Comparison of ENCODE assay signal across 8 cellular contexts in genomic region chr19:45423033-45423588, GRCh38. TPM values are rescaled to one million over a fixed set of nuclear protein-coding genes. Genes with fewer than 3 reads are reported as not detected.
DNase-seq lines count a peak whose midpoint lies in the region; ATAC-seq, FAIRE-seq and TF ChIP-seq lines count a peak whose summit lies in the region.

No MANE protein-coding gene starts in this region.

- H2AFZ ChIP-seq in SK-N-SH (ENCODE audit: low read depth) = no peak overlapping the region

- CTCF ChIA-PET in SK-N-SH (lab: Yijun Ruan, JAX) = interaction anchor here (3.0 to 4.7 kb wide), 3 partner anchors 16 to 63 kb away, joined by 21 to 57 read pairs (median 29); no protein-coding TSS in a partner anchor

- TF ChIP-seq POLR2A in stomach (IDR thresholded peaks at IDR 0.05) = no peak

- H3K4me1 ChIP-seq in SK-N-SH (ENCODE audit: control insufficient read depth in 1 of 2, insufficient read depth in 2 of 2, low read depth in 1 of 2, low read length in 1 of 2) (peaks cover 14 to 20% of the 10 kb centered on the region in 2 experiments), liver (ENCODE audit: control insufficient read depth in 4 of 4, insufficient read depth in 4 of 4, low read length in 3 of 4) (peaks cover 5 to 19% (median 9%) of the 10 kb centered on the region in 4 donors), stomach (peaks cover 18 to 62% (median 40%) of the 10 kb centered on the region in 4 donors)

- H3K9me3 Mint-ChIP-seq in activated naive CD8-positive, alpha-beta T cell treated with anti-CD3 and anti-CD28 coated beads, Interleukin-2, amount 50 U/mL, for 24 hours = no peaks in the 10 kb centered on the region

- H3F3A ChIP-seq in SK-N-SH (replicated peaks; ENCODE audit: insufficient read depth) = peaks cover 39% of the 10 kb centered on the region

- H3K9me3 ChIP-seq in SK-N-SH (no peaks in the 10 kb centered on the region), liver (ENCODE audit: control insufficient read depth in 4 of 4, low read length in 3 of 4) (no peaks in the 10 kb centered on the region), stomach (no peaks in the 10 kb centered on the region)

- H3K36me3 ChIP-seq in SK-N-SH (replicated peaks in 1 of 2; ENCODE audit: control insufficient read depth in 1 of 2, insufficient read depth in 2 of 2, low read length in 1 of 2) = peaks cover 4 to 13% of the 10 kb centered on the region in 2 experiments
- H3K36me3 ChIP-seq in liver (ENCODE audit: control insufficient read depth in 4 of 4, insufficient read depth in 3 of 4, low read depth in 1 of 4, low read length in 3 of 4) = peaks cover 0 to 8% (median 4%) of the 10 kb centered on the region in 4 donors
- H3K36me3 ChIP-seq in stomach = peaks cover 10 to 41% (median 34%) of the 10 kb centered on the region in 4 donors

- no peak for FAIRE-seq in GM19239 (lab: Jason Lieb, UNC)

- H3K4me3 ChIP-seq in SK-N-SH (ENCODE audit: low read depth in 2 of 2, low read length in 1 of 2) (peak overlapping the region; percentile 67 to 85), liver (ENCODE audit: low read depth in 1 of 3, low read length in 3 of 3) (peak overlapping the region; percentile 53 to 64 (median 61)), stomach (peak overlapping the region; percentile 50 to 64 (median 56))

- TF ChIP-seq RAD21 in SK-N-SH (IDR thresholded peaks at IDR 0.05; ENCODE audit: low read length) (no peak), liver (IDR thresholded peaks at IDR 0.05) (no peak)

- 7% methylated on average over 19 of the region's 20 CpGs for WGBS in SK-N-SH (ENCODE audit: low lambda C conversion rate)
- 21% methylated on average over 20 of the region's 20 CpGs for WGBS in liver
- WGBS in stomach, 5 donors = 11 to 20% (median 12%) methylated on average over 15 to 20 of the region's 20 CpGs

- H3K27ac ChIP-seq in SK-N-SH (ENCODE audit: low read depth in 2 of 2, low read length in 1 of 2) (peak overlapping the region; percentile 92 to 100), liver (ENCODE audit: low read depth in 1 of 2, low read length in 2 of 2) (peak overlapping the region; percentile 89 to 93), stomach (peak overlapping the region; percentile 92 to 94 (median 93))

- no peaks in the 10 kb centered on the region for H3K9me2 ChIP-seq in SK-N-SH

- H4K20me1 ChIP-seq in SK-N-SH (ENCODE audit: insufficient read depth) = no peaks in the 10 kb centered on the region; the same call in 1 of the 2 replicates

- peaks cover 34% of the 10 kb centered on the region for H3K79me2 ChIP-seq in SK-N-SH (ENCODE audit: insufficient read depth)

- H3K9ac ChIP-seq in SK-N-SH = peak overlapping the region; percentile 78
- peak overlapping the region; percentile 21 to 74 for H3K9ac ChIP-seq in liver (ENCODE audit: low read depth in 1 of 2, low read length in 2 of 2)

- peaks cover 7% of the 10 kb centered on the region for H3K36me3 Mint-ChIP-seq in activated naive CD8-positive, alpha-beta T cell treated with anti-CD3 and anti-CD28 coated beads, Interleukin-2, amount 50 U/mL, for 24 hours (ENCODE audit: low read depth)

- H3K27ac Mint-ChIP-seq in activated naive CD8-positive, alpha-beta T cell treated with anti-CD3 and anti-CD28 coated beads, Interleukin-2, amount 50 U/mL, for 24 hours = peak overlapping the region; percentile 93

- no peak for TF ChIP-seq CTCF in SK-N-SH (IDR thresholded peaks at IDR 0.05)
- no peak for TF ChIP-seq CTCF in liver (IDR thresholded peaks at IDR 0.05; ENCODE audit: low read depth, low read length, missing input control)
- TF ChIP-seq CTCF in stomach (IDR thresholded peaks at IDR 0.05) = no peak

- TF ChIP-seq EP300 in SK-N-SH (IDR thresholded peaks at IDR 0.05; ENCODE audit: borderline replicate concordance in 1 of 2, low read depth in 1 of 2, low read length in 1 of 2) = no peak
- no peak for TF ChIP-seq EP300 in stomach (IDR thresholded peaks at IDR 0.05)

- H3K4me3 Mint-ChIP-seq in activated naive CD8-positive, alpha-beta T cell treated with anti-CD3 and anti-CD28 coated beads, Interleukin-2, amount 50 U/mL, for 24 hours = peak overlapping the region; percentile 93

- DNase-seq in SK-N-SH = no peak
- DNase-seq in activated naive CD8-positive, alpha-beta T cell treated with anti-CD3 and anti-CD28 coated beads, Interleukin-2, amount 50 U/mL, for 24 hours = no peak
- no peak for DNase-seq in stomach
- DNase-seq in GM19239 (ENCODE audit: insufficient read length, low spot score) = no peak
- no peak for DNase-seq in NCI-H748 (lab: John Stamatoyannopoulos, UW; ENCODE audit: unreplicated experiment)

- ATAC-seq in SK-N-SH treated with all-trans-retinoic acid at 6 μM for 48 hours (no peak), GM21576 (IDR thresholded peaks at IDR 0.05; ENCODE audit: unreplicated experiment) (no peak)
- no peak for ATAC-seq in activated naive CD8-positive, alpha-beta T cell treated with anti-CD3 and anti-CD28 coated beads, Interleukin-2, amount 50 U/mL, for 24 hours

- H3K4me2 ChIP-seq in SK-N-SH = peak overlapping the region; percentile 97

- no peaks in the 10 kb centered on the region for H3K27me3 Mint-ChIP-seq in activated naive CD8-positive, alpha-beta T cell treated with anti-CD3 and anti-CD28 coated beads, Interleukin-2, amount 50 U/mL, for 24 hours

- peaks cover 65% of the 10 kb centered on the region for H3K4me1 Mint-ChIP-seq in activated naive CD8-positive, alpha-beta T cell treated with anti-CD3 and anti-CD28 coated beads, Interleukin-2, amount 50 U/mL, for 24 hours

- no peaks in the 10 kb centered on the region for H3K27me3 ChIP-seq in SK-N-SH (ENCODE audit: insufficient read depth)
- H3K27me3 ChIP-seq in liver (ENCODE audit: control insufficient read depth in 4 of 4, insufficient read depth in 4 of 4, low read length in 3 of 4) = no peaks in the 10 kb centered on the region
- H3K27me3 ChIP-seq in stomach = peaks cover 0 to 2% (median 0%) of the 10 kb centered on the region in 3 donors

- intact Hi-C loops in stomach (cut with DNase I; ENCODE audit: low total_unique reads) = no loop called here

- POLR2A ChIA-PET in SK-N-SH (lab: Yijun Ruan, JAX) = interaction anchor here (1.1 kb wide), 1 partner anchor 56 kb away, joined by 3 read pairs; no protein-coding TSS in a partner anchor

TF ChIP-seq in SK-N-SH, 30 proteins besides CTCF, POLR2A, EP300 and RAD21 (continues in another document):
- TF ChIP-seq GATA2 (CRISPR knock-in tag; IDR thresholded peaks at IDR 0.05) = no peak

TF ChIP-seq in SK-N-SH treated with all-trans-retinoic acid at 6 μM for 48 hours, 23 proteins besides CTCF, POLR2A, EP300 and RAD21 (continues in another document):
- TF ChIP-seq OSR1 (CRISPR knock-in tag; IDR thresholded peaks at IDR 0.05) (no peak), TOX (CRISPR knock-in tag; IDR thresholded peaks at IDR 0.05; ENCODE audit: borderline replicate concordance) (no peak), ZC3H10 (CRISPR knock-in tag; IDR thresholded peaks at IDR 0.05) (no peak)

TF ChIP-seq in liver, 16 proteins besides CTCF, POLR2A, EP300 and RAD21:
- TF ChIP-seq ZBTB33 (IDR thresholded peaks at IDR 0.05) = no peak
- TF ChIP-seq NR2F2 (IDR thresholded peaks at IDR 0.05) = peak; percentile 84
TF ChIP-seq in liver: peak in this region for 1.

RNA-seq across cellular contexts. Expression of gene ERCC1, which starts 0.6 kb away (rescaled TPM):
- polyA plus RNA-seq in SK-N-SH (2012; rRNA removed) (93.1 and 95.3 TPM in 2 replicates), liver (10 to 100 TPM; 19.2 to 28.7 TPM), stomach (10 to 100 TPM; 53.9 to 66.9 (median 54.6) TPM)
- 45.3 and 58.8 TPM in 2 replicates for polyA plus RNA-seq in SK-N-SH (2012; cell fraction: cytosol; rRNA removed)
- polyA plus RNA-seq in SK-N-SH (2012; cell fraction: nucleus; rRNA removed) = 199 and 204 TPM in 2 replicates
- total RNA-seq in liver (10 to 100 TPM; 19.3 to 24.7 TPM), stomach (10 to 100 TPM in 4 of 5 donors, 1 to 10 TPM in 1; 7.8 to 79.3 (median 36.9) TPM)

RNA-seq across cellular contexts. Expression of gene POLR1G, which starts 16.7 kb away (rescaled TPM):
- polyA plus RNA-seq in SK-N-SH (2012; rRNA removed) = 11.0 and 11.9 TPM in 2 replicates
- polyA plus RNA-seq in SK-N-SH (2012; cell fraction: cytosol; rRNA removed) = 11.6 and 11.8 TPM in 2 replicates
- polyA plus RNA-seq in SK-N-SH (2012; cell fraction: nucleus; rRNA removed) = 5.4 and 6.2 TPM in 2 replicates
- total RNA-seq in liver = 1 to 10 TPM; 1.9 TPM
- polyA plus RNA-seq in liver = 1 to 10 TPM; 1.1 to 2.4 TPM
- total RNA-seq in stomach = 1 to 10 TPM in 2 of 5 donors, under 1 TPM in 1, not detected in 2; 0.55 to 5.9 (median 2.2) TPM
- polyA plus RNA-seq in stomach = 1 to 10 TPM; 1.8 to 7.2 (median 3.4) TPM

RNA-seq across cellular contexts. Expression of gene PPP1R13L, which starts 18.2 kb away (rescaled TPM):
- polyA plus RNA-seq in SK-N-SH (2012; rRNA removed) = 11.6 and 18.0 TPM in 2 replicates
- 9.2 and 15.9 TPM in 2 replicates for polyA plus RNA-seq in SK-N-SH (2012; cell fraction: cytosol; rRNA removed)
- 61.7 and 79.7 TPM in 2 replicates for polyA plus RNA-seq in SK-N-SH (2012; cell fraction: nucleus; rRNA removed)
- total RNA-seq in liver = 1 to 10 TPM in 1 of 2 donors, under 1 TPM in 1; 0.51 to 6.5 TPM
- 1 to 10 TPM; 3.3 to 7.7 TPM for polyA plus RNA-seq in liver
- 10 to 100 TPM in 3 of 5 donors, 1 to 10 TPM in 2; 2.4 to 44.9 (median 28.0) TPM for total RNA-seq in stomach
- 100 to 1,000 TPM in 1 of 3 donors, 10 to 100 TPM in 1, 1 to 10 TPM in 1; 9.2 to 120 (median 11.8) TPM for polyA plus RNA-seq in stomach

RNA-seq across cellular contexts. Expression of gene FOSB, which starts 44.7 kb away (rescaled TPM):
- polyA plus RNA-seq in SK-N-SH (2012; rRNA removed) (38.4 and 78.2 TPM in 2 replicates), liver (under 1 TPM; 0.18 to 0.51 TPM), stomach (10 to 100 TPM in 2 of 3 donors, 1 to 10 TPM in 1; 6.9 to 20.9 (median 11.1) TPM)
- polyA plus RNA-seq in SK-N-SH (2012; cell fraction: cytosol; rRNA removed) = 19.6 and 23.8 TPM in 2 replicates
- polyA plus RNA-seq in SK-N-SH (2012; cell fraction: nucleus; rRNA removed) = 377 and 391 TPM in 2 replicates
- total RNA-seq in liver (1 to 10 TPM in 1 of 2 donors, under 1 TPM in 1; 0.28 to 1.3 TPM), stomach (10 to 100 TPM in 2 of 5 donors, 1 to 10 TPM in 3; 1.2 to 76.8 (median 5.5) TPM)

RNA-seq across cellular contexts. Expression of gene ERCC2, which starts 52.7 kb away (rescaled TPM):
- polyA plus RNA-seq in SK-N-SH (2012; rRNA removed) = 62.7 and 72.8 TPM in 2 replicates
- polyA plus RNA-seq in SK-N-SH (2012; cell fraction: cytosol; rRNA removed) = 20.1 and 27.9 TPM in 2 replicates
- polyA plus RNA-seq in SK-N-SH (2012; cell fraction: nucleus; rRNA removed) = 177 and 216 TPM in 2 replicates
- total RNA-seq in liver = 1 to 10 TPM; 8.3 to 8.7 TPM
- 1 to 10 TPM; 3.3 to 8.2 TPM for polyA plus RNA-seq in liver
- 10 to 100 TPM in 3 of 5 donors, 1 to 10 TPM in 2; 5.3 to 77.3 (median 12.0) TPM for total RNA-seq in stomach
- 10 to 100 TPM in 1 of 3 donors, 1 to 10 TPM in 2; 6.2 to 10.5 (median 6.9) TPM for polyA plus RNA-seq in stomach
